In genomic region chr2:192487636-192488035, GRCh38 we compare ENCODE assay signal across 26 cellular contexts.
"Had no signal": no experiment of that assay in that cellular context is flagged by ENCODE, and none has a peak within 500 bp of the region (broad histone marks: within the 10 kb centered on the region; RNA-seq: fewer than 3 reads in every experiment).

No MANE protein-coding gene starts in this region.

- ATAC-seq: activated T-helper 17 cell treated with anti-CD3 and anti-CD28 coated beads, Interleukin-2, amount 50 U/mL, for 72 hours; Right ventricle myocardium inferior; T-cell had no signal

- H3K4me3 ChIP-seq: cardiac muscle cell, SK-N-MC had no signal

- H3K4me3 Mint-ChIP-seq: activated CD4-positive, alpha-beta memory T cell treated with anti-CD3 and anti-CD28 coated beads for 36 hours; activated CD4-positive, alpha-beta T cell treated with anti-CD3 and anti-CD28 coated beads, Interleukin-2, amount 10 ng/mL, durations not matched to agents 7 days and 5 days; activated naive CD4-positive, alpha-beta T cell treated with anti-CD3 and anti-CD28 coated beads for 36 hours; activated naive CD8-positive, alpha-beta T cell treated with anti-CD3 and anti-CD28 coated beads for 36 hours; activated T-helper 17 cell treated with anti-CD3 and anti-CD28 coated beads, Interleukin-2, amount 50 U/mL, for 72 hours; T-cell had no signal

- H3K36me3 Mint-ChIP-seq: activated CD4-positive, alpha-beta memory T cell treated with anti-CD3 and anti-CD28 coated beads for 36 hours; activated naive CD8-positive, alpha-beta T cell treated with anti-CD3 and anti-CD28 coated beads for 36 hours; T-cell had no signal

- H3K27me3 Mint-ChIP-seq: activated CD4-positive, alpha-beta memory T cell treated with anti-CD3 and anti-CD28 coated beads for 36 hours; activated CD4-positive, alpha-beta T cell treated with anti-CD3 and anti-CD28 coated beads, Interleukin-2, amount 10 ng/mL, durations not matched to agents 7 days and 5 days; activated naive CD8-positive, alpha-beta T cell treated with anti-CD3 and anti-CD28 coated beads for 36 hours; activated T-helper 17 cell treated with anti-CD3 and anti-CD28 coated beads, Interleukin-2, amount 50 U/mL, for 72 hours; T-cell had no signal

- H3K36me3 ChIP-seq: brain microvascular endothelial cell, cardiac muscle cell had no signal

- H3K27ac Mint-ChIP-seq: activated CD4-positive, alpha-beta memory T cell treated with anti-CD3 and anti-CD28 coated beads for 36 hours; activated CD4-positive, alpha-beta T cell treated with anti-CD3 and anti-CD28 coated beads, Interleukin-2, amount 10 ng/mL, durations not matched to agents 7 days and 5 days; activated naive CD4-positive, alpha-beta T cell treated with anti-CD3 and anti-CD28 coated beads for 36 hours; activated naive CD8-positive, alpha-beta T cell treated with anti-CD3 and anti-CD28 coated beads for 36 hours; activated T-helper 17 cell treated with anti-CD3 and anti-CD28 coated beads, Interleukin-2, amount 50 U/mL, for 72 hours; T-cell had no signal

- H3K4me1 Mint-ChIP-seq: activated CD4-positive, alpha-beta T cell treated with anti-CD3 and anti-CD28 coated beads, Interleukin-2, amount 10 ng/mL, durations not matched to agents 7 days and 5 days; activated naive CD8-positive, alpha-beta T cell treated with anti-CD3 and anti-CD28 coated beads for 36 hours; activated T-helper 17 cell treated with anti-CD3 and anti-CD28 coated beads, Interleukin-2, amount 50 U/mL, for 72 hours; T-cell had no signal

- H3K27ac ChIP-seq: brain microvascular endothelial cell, cardiac muscle cell, SK-N-MC, VCaP had no signal

- H3K27me3 ChIP-seq: brain microvascular endothelial cell, cardiac muscle cell had no signal

- DNase-seq: activated CD4-positive, alpha-beta memory T cell treated with anti-CD3 and anti-CD28 coated beads for 36 hours; activated CD4-positive, alpha-beta T cell treated with anti-CD3 and anti-CD28 coated beads, Interleukin-2, amount 10 ng/mL, durations not matched to agents 7 days and 5 days; activated CD4-positive, CD25-positive, alpha-beta regulatory T cell; activated CD8-positive, alpha-beta memory T cell treated with anti-CD3 and anti-CD28 coated beads for 24 hours; activated gamma-delta T cell; activated naive CD4-positive, alpha-beta T cell treated with anti-CD3 and anti-CD28 coated beads for 36 hours; activated naive CD8-positive, alpha-beta T cell treated with anti-CD3 and anti-CD28 coated beads for 36 hours; activated T-cell treated with anti-CD3 and anti-CD28 coated beads, Interleukin-2, amount 50 U/mL, for 48 hours; brain microvascular endothelial cell; KG1; MV-4-11; NCI-H1105; NCI-H1436 treated with DMSO at 0.1 percent for 48 hours; NCI-H187 treated with DMSO at 0.1 percent for 48 hours; NCI-H2081 treated with DMSO at 0.1 percent for 48 hours; NCI-H446; NCI-H524; RPMI8226; T-cell; T-helper 2 cell; T1000 had no signal
